9 cellular contexts compared by ENCODE assay signal in the genomic region with DNA sequence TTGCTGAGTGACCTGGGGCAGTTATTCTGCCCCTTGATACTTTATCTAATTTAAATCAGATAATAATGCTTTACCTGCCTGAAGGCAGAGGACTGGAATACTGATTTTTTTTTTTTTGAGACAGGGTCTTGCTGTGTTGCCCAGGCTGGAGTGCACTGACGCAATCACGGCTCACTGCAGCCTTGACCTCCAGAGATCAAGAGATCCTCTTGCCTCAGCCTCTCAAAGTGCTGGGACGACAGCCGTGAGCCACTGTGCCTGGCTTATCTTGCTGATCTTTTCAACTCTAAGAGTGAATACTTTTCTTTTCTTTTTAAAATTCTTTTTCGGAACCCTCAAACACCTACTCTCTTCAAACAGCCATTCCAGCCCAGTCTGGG. TPM values are rescaled to one million over a fixed set of nuclear protein-coding genes. Genes with fewer than 3 reads are reported as not detected.
DNase-seq lines count a peak whose midpoint lies in the region; ATAC-seq, FAIRE-seq and TF ChIP-seq lines count a peak whose summit lies in the region.
"Had no signal": no experiment of that assay in that cellular context is flagged by ENCODE, and none has a peak within 500 bp of the region (broad histone marks: within the 10 kb centered on the region; RNA-seq: fewer than 3 reads in every experiment).

No MANE protein-coding gene starts in this region.

- no peak for TF ChIP-seq CTCF in CD4-positive, alpha-beta T cell (IDR thresholded peaks at IDR 0.05)
- TF ChIP-seq CTCF in OCI-LY7 (conservative IDR thresholded peaks at IDR 0.05; ENCODE audit: low read length) (no peak), H1 (IDR thresholded peaks at IDR 0.05; ENCODE audit: control extremely low read depth in 1 of 3, insufficient read depth in 1 of 3, low read depth in 1 of 3, low read length in 3 of 3) (no peak), ovary (IDR thresholded peaks at IDR 0.05) (no peak), foreskin fibroblast (IDR thresholded peaks at IDR 0.05; ENCODE audit: low read depth, low read length) (no peak)

- peaks cover 4% of the 10 kb centered on the region for H3K27me3 Mint-ChIP-seq in CD4-positive, alpha-beta T cell

- no peaks in the 10 kb centered on the region for H3K9me2 ChIP-seq in OCI-LY7 (ENCODE audit: insufficient read depth, low read length)

- H3K9me3 Mint-ChIP-seq in CD4-positive, alpha-beta T cell: no peaks in the 10 kb centered on the region

- no peaks in the 10 kb centered on the region for H4K20me1 ChIP-seq in OCI-LY7 (ENCODE audit: insufficient read depth, low read length)
- H4K20me1 ChIP-seq in H1 (replicated peaks in 1 of 2; ENCODE audit: control insufficient read depth in 1 of 2, insufficient read depth in 2 of 2, low read length in 2 of 2): peaks cover 5 to 6% of the 10 kb centered on the region in 2 experiments

- no peak overlapping the region for H3K14ac ChIP-seq in H1 (ENCODE audit: insufficient read length)

- BruUV-seq in OCI-LY7 (replicated peaks; lab: Mats Ljungman, UMichigan): no TSS peak

- no peak overlapping the region for H3K4me3 ChIP-seq in OCI-LY7 (ENCODE audit: low read depth, low read length, poor library complexity, severe bottlenecking)
- peak overlapping the region; percentile 50 to 72 (median 62); a peak in 5 of 8 replicates for H3K4me3 ChIP-seq in H1 (ENCODE audit: extremely low read depth in 1 of 4, insufficient read depth in 2 of 4, low read depth in 3 of 4, low read length in 4 of 4)
- peak overlapping the region; percentile 49 for H3K4me3 ChIP-seq in ovary
- H3K4me3 ChIP-seq in foreskin fibroblast (ENCODE audit: low read depth in 1 of 2, low read length in 2 of 2): no peak overlapping the region

- peaks cover 20% of the 10 kb centered on the region for H3K4me1 Mint-ChIP-seq in CD4-positive, alpha-beta T cell (ENCODE audit: low read depth)

- no peaks in the 10 kb centered on the region for H3K9me3 ChIP-seq in CD4-positive, alpha-beta T cell (ENCODE audit: control insufficient read depth, low read length)
- H3K9me3 ChIP-seq in OCI-LY7 (ENCODE audit: low read length): no peaks in the 10 kb centered on the region
- H3K9me3 ChIP-seq in H1 (ENCODE audit: insufficient read depth in 2 of 2, low read depth in 1 of 2, low read length in 1 of 2): no peaks in the 10 kb centered on the region; a peak in 1 of 4 replicates
- no peaks in the 10 kb centered on the region for H3K9me3 ChIP-seq in ovary

- H3K18ac ChIP-seq in H1 (ENCODE audit: extremely low read depth, low read length): peak overlapping the region; percentile 25; the same call in 1 of the 2 replicates

- no peak overlapping the region for H2BK120ac ChIP-seq in H1 (replicated peaks; ENCODE audit: low read depth, low read length)

- no peak overlapping the region for H2BK20ac ChIP-seq in H1 (ENCODE audit: low read length)

- no peak for DNase-seq in CD4-positive, alpha-beta T cell
- DNase-seq in OCI-LY7 (ENCODE audit: low spot score) (no peak), H1 (ENCODE audit: low read depth in 1 of 2, low spot score in 2 of 2) (no peak), ovary (no peak), GDM1 (lab: John Stamatoyannopoulos, UW) (no peak), foreskin fibroblast (no peak), NCI-H524 treated with DMSO at 0.1 percent for 48 hours (lab: John Stamatoyannopoulos, UW) (no peak)
- DNase-seq: GF-D8 had no signal

- H4K5ac ChIP-seq in H1 (ENCODE audit: insufficient read length, low read depth, low read length): no peak overlapping the region

- POLR2A ChIA-PET in CD4-positive, alpha-beta T cell (lab: Charles Lee): no interaction called here
- POLR2A ChIA-PET in OCI-LY7 (lab: Charles Lee): no interaction called here
- POLR2A ChIA-PET in H1 (lab: Charles Lee; ENCODE audit: partially characterized antibody): no interaction called here

- H2AFZ ChIP-seq in OCI-LY7 (ENCODE audit: low read length) (no peak overlapping the region), H1 (ENCODE audit: low read length) (no peak overlapping the region)

- H3K36me3 ChIP-seq in OCI-LY7 (ENCODE audit: insufficient read depth, low read length): no peaks in the 10 kb centered on the region
- no peaks in the 10 kb centered on the region for H3K36me3 ChIP-seq in H1 (ENCODE audit: control insufficient read depth in 2 of 4, insufficient read depth in 4 of 4, low read length in 3 of 4)
- no peaks in the 10 kb centered on the region for H3K36me3 ChIP-seq in ovary

- 91% methylated on average over 5 of the region's 5 CpGs; no CpG with 5 or more reads in 1 of the 2 experiments for WGBS in H1 (ENCODE audit: extremely low coverage in 1 of 2, insufficient coverage in 1 of 2, insufficient read length in 1 of 2, insufficient replicate concordance in 2 of 2, low coverage in 1 of 2, low lambda C conversion rate in 2 of 2, missing lambda C conversion rate in 1 of 2), 2 experiments
- 19 to 51% (median 26%) methylated on average over 5 of the region's 5 CpGs for WGBS in ovary, 3 donors

- no peak overlapping the region for H4K8ac ChIP-seq in H1 (ENCODE audit: extremely low read depth, insufficient read depth, low read length)

- H3K36me3 Mint-ChIP-seq in CD4-positive, alpha-beta T cell (ENCODE audit: low read depth): no peaks in the 10 kb centered on the region

- peaks cover 9% of the 10 kb centered on the region; the same call in 1 of the 2 replicates for H3K23me2 ChIP-seq in H1 (ENCODE audit: low read depth, low read length)

- 0 out of 2 replicates have a peak overlapping the region, but pooled peaks have one; percentile 46 for H2BK15ac ChIP-seq in H1 (ENCODE audit: low read length)

- no peaks in the 10 kb centered on the region for H3K79me1 ChIP-seq in H1 (ENCODE audit: low read depth, low read length)

- peaks cover 4% of the 10 kb centered on the region for H3K4me1 ChIP-seq in OCI-LY7 (ENCODE audit: insufficient read depth, low read length, poor library complexity, severe bottlenecking)
- peaks cover 0 to 3% (median 1%) of the 10 kb centered on the region in 4 experiments; a peak in 3 of 7 replicates for H3K4me1 ChIP-seq in H1 (replicated peaks in 1 of 4; ENCODE audit: control insufficient read depth in 3 of 4, insufficient read depth in 4 of 4, low read length in 3 of 4)
- H3K4me1 ChIP-seq in ovary (ENCODE audit: insufficient read depth): peaks cover 2% of the 10 kb centered on the region

- H3K79me2 ChIP-seq in OCI-LY7 (ENCODE audit: insufficient read depth, low read depth, low read length): no peaks in the 10 kb centered on the region
- no peaks in the 10 kb centered on the region for H3K79me2 ChIP-seq in H1 (ENCODE audit: control insufficient read depth in 1 of 2, insufficient read depth in 2 of 2, low read length in 2 of 2)

- no peak overlapping the region for H4K91ac ChIP-seq in H1 (replicated peaks; ENCODE audit: insufficient read length, low read length)

- no peak overlapping the region for H3K56ac ChIP-seq in H1 (replicated peaks; ENCODE audit: insufficient read length, low read depth, low read length)

- peaks cover 7% of the 10 kb centered on the region for H3K27me3 ChIP-seq in CD4-positive, alpha-beta T cell (ENCODE audit: control insufficient read depth, insufficient read depth, low read length)
- H3K27me3 ChIP-seq in H1 (replicated peaks in 1 of 4; ENCODE audit: control insufficient read depth in 3 of 4, extremely low read depth in 1 of 4, insufficient read depth in 3 of 4, low read length in 3 of 4): peaks cover 0 to 30% (median 16%) of the 10 kb centered on the region in 4 experiments; a peak in 6 of 7 replicates
- H3K27me3 ChIP-seq in ovary: no peaks in the 10 kb centered on the region

- TF ChIP-seq RAD21 in H1 (IDR thresholded peaks at IDR 0.05 in 1 of 2, conservative IDR thresholded peaks at IDR 0.05 in 1 of 2; ENCODE audit: low read depth in 2 of 2, low read length in 2 of 2): no peak

- H3K4me2 ChIP-seq in OCI-LY7 (ENCODE audit: low read length) (peak overlapping the region; percentile 73; the same call in 1 of the 2 replicates), H1 (ENCODE audit: insufficient read depth in 1 of 2, low read depth in 2 of 2, low read length in 2 of 2) (peak overlapping the region; percentile 80 to 88)

- no peak for TF ChIP-seq POLR2A in H1 (IDR thresholded peaks at IDR 0.05; ENCODE audit: control extremely low read depth in 1 of 2, low read depth in 2 of 2, low read length in 2 of 2)
- no peak for TF ChIP-seq POLR2A in ovary (IDR thresholded peaks at IDR 0.05)

- H3K4me3 Mint-ChIP-seq in CD4-positive, alpha-beta T cell: peak overlapping the region; percentile 83

- CTCF ChIA-PET in CD4-positive, alpha-beta T cell (lab: Charles Lee): no interaction called here
- CTCF ChIA-PET in OCI-LY7 (lab: Charles Lee; ENCODE audit: unreplicated experiment): no interaction called here
- CTCF ChIA-PET in H1 (lab: Charles Lee; ENCODE audit: partially characterized antibody): interaction anchor here (0.6 to 13.7 kb wide), 6 partner anchors 10 to 153 kb away, joined by 3 to 163 read pairs (median 5); no protein-coding TSS in a partner anchor

- no peak overlapping the region for H3K23ac ChIP-seq in H1 (ENCODE audit: insufficient read length)

- no peak overlapping the region for H2AK5ac ChIP-seq in H1 (ENCODE audit: low read depth, low read length)

- intact Hi-C loops in CD4-positive, alpha-beta T cell (cut with DNase I, micrococcal nuclease): loop anchor here (2.0 to 10.0 kb wide), 3 partner anchors 80 to 496 kb away; no protein-coding TSS in a partner anchor
- intact Hi-C loops in OCI-LY7 (cut with micrococcal nuclease; ENCODE audit: unreplicated experiment): no loop called here
- intact Hi-C loops in ovary (cut with DNase I): loop anchor here in 1 of 4 donors (5.0 kb wide), 1 partner anchor 88 kb away; no protein-coding TSS in a partner anchor

- ATAC-seq in CD4-positive, alpha-beta T cell (ENCODE audit: poor library complexity): no peak
- ATAC-seq in GM18867 (IDR thresholded peaks at IDR 0.05; ENCODE audit: unreplicated experiment): no peak

- TF ChIP-seq EP300 in H1 (IDR thresholded peaks at IDR 0.05; ENCODE audit: borderline replicate concordance in 1 of 2, low read depth in 2 of 2, low read length in 2 of 2) (no peak), ovary (IDR thresholded peaks at IDR 0.05) (no peak)

- no peak overlapping the region for H2BK5ac ChIP-seq in H1 (ENCODE audit: low read depth, low read length)

- no peak overlapping the region for H3K27ac ChIP-seq in CD4-positive, alpha-beta T cell (ENCODE audit: low read depth, low read length)
- H3K27ac ChIP-seq in OCI-LY7 (ENCODE audit: low read depth, low read length, poor library complexity, severe bottlenecking) (no peak overlapping the region), H1 (ENCODE audit: low read depth, low read length) (no peak overlapping the region), ovary (no peak overlapping the region)

- no peak for FAIRE-seq in H1 (lab: Jason Lieb, UNC)

- H2BK12ac ChIP-seq in H1 (ENCODE audit: low read depth, low read length): no peak overlapping the region

- H3K27ac Mint-ChIP-seq in CD4-positive, alpha-beta T cell: no peak overlapping the region

- H3K9ac ChIP-seq in H1 (replicated peaks in 1 of 4; ENCODE audit: extremely low read depth in 1 of 4, low read depth in 3 of 4, low read length in 3 of 4): no peak overlapping the region

- H3K4ac ChIP-seq in H1 (replicated peaks; ENCODE audit: insufficient read length, low read depth, low read length): no peak overlapping the region

RNA-seq across cellular contexts. Expression of a gene that starts 0.7 kb away (rescaled TPM):
- 1 to 10 TPM; 1.4 to 1.8 TPM for total RNA-seq in CD4-positive, alpha-beta T cell
- total RNA-seq in OCI-LY7 (2014; rRNA removed; shearing (Covaris generic)): 3.2 and 3.4 TPM in 2 replicates
- 5.0 and 5.4 TPM in 2 replicates for total RNA-seq in OCI-LY7 (2022)
- 20.3 and 20.4 TPM in 2 replicates for total RNA-seq in H1 (2021; fragmentation: NEBNext Ultra II Directional; extraction: Animal tissue kit (Norgen Biotek cat#: 25700))
- polyA plus RNA-seq in H1 (2011; rRNA removed): 12.5 and 14.9 TPM in 2 replicates
- 15.8 TPM for polyA plus RNA-seq in H1 (2011; cell fraction: cytosol; rRNA removed)
- 43.4 TPM for polyA plus RNA-seq in H1 (2011; cell fraction: nucleus; rRNA removed)
- 11.3 to 19.6 TPM (median 15.5 TPM) in 4 replicates for polyA plus RNA-seq in H1 (2012, experiment 1 of 2)
- 10.1 TPM for polyA plus RNA-seq in H1 (2012, experiment 2 of 2)
- polyA plus RNA-seq in H1 (2013, experiment 1 of 2): 15.8 TPM
- polyA plus RNA-seq in H1 (2013, experiment 2 of 2): 16.0 TPM
- polyA minus RNA-seq in H1 (2011; rRNA and poly(A)+ RNA removed): 24.2 and 30.9 TPM in 2 replicates
- 7.3 TPM for polyA minus RNA-seq in H1 (2011; cell fraction: cytosol; rRNA and poly(A)+ RNA removed)
- polyA minus RNA-seq in H1 (2011; cell fraction: nucleus; rRNA and poly(A)+ RNA removed): 13.1 TPM
- total RNA-seq in ovary: 1 to 10 TPM in 5 of 7 donors, under 1 TPM in 2; 0.61 to 4.2 (median 1.8) TPM
- polyA plus RNA-seq in ovary: 1 to 10 TPM in 1 of 2 donors, under 1 TPM in 1; 0.58 to 1.2 TPM

RNA-seq across cellular contexts. Expression of a gene that starts 57.6 kb away (rescaled TPM):
- total RNA-seq in CD4-positive, alpha-beta T cell: 1 to 10 TPM; 5.3 to 7.8 TPM
- 21.2 and 22.5 TPM in 2 replicates for total RNA-seq in OCI-LY7 (2014; rRNA removed; shearing (Covaris generic))
- total RNA-seq in OCI-LY7 (2022) (22.2 and 30.7 TPM in 2 replicates), ovary (10 to 100 TPM in 1 of 7 donors, 1 to 10 TPM in 6; 4.2 to 10.7 (median 6.0) TPM)
- 29.3 and 30.4 TPM in 2 replicates for total RNA-seq in H1 (2021; fragmentation: NEBNext Ultra II Directional; extraction: Animal tissue kit (Norgen Biotek cat#: 25700))
- polyA plus RNA-seq in H1 (2011; rRNA removed) (6.1 and 10.3 TPM in 2 replicates), ovary (1 to 10 TPM; 4.9 to 8.2 TPM)
- 18.2 TPM for polyA plus RNA-seq in H1 (2011; cell fraction: cytosol; rRNA removed)
- polyA plus RNA-seq in H1 (2011; cell fraction: nucleus; rRNA removed): 21.9 TPM
- 19.2 to 28.3 TPM (median 21.3 TPM) in 4 replicates for polyA plus RNA-seq in H1 (2012, experiment 1 of 2)
- polyA plus RNA-seq in H1 (2012, experiment 2 of 2): 1.8 TPM
- 26.0 TPM for polyA plus RNA-seq in H1 (2013, experiment 1 of 2)
- 26.8 TPM for polyA plus RNA-seq in H1 (2013, experiment 2 of 2)
- 25.5 and 29.8 TPM in 2 replicates for polyA minus RNA-seq in H1 (2011; rRNA and poly(A)+ RNA removed)
- polyA minus RNA-seq in H1 (2011; cell fraction: cytosol; rRNA and poly(A)+ RNA removed): 16.3 TPM
- polyA minus RNA-seq in H1 (2011; cell fraction: nucleus; rRNA and poly(A)+ RNA removed): 30.4 TPM

Comparison
In these comparisons a context has a peak if more than half of its experiments do, and no peak if none do; other contexts are left out.
1. H3K4me3 ChIP-seq: peak in H1 (4 of 4) and ovary (single experiment); none in OCI-LY7 (single experiment) and foreskin fibroblast (0 of 2).